Comparison of ENCODE assay signal across 1 cellular context in the genomic region with DNA sequence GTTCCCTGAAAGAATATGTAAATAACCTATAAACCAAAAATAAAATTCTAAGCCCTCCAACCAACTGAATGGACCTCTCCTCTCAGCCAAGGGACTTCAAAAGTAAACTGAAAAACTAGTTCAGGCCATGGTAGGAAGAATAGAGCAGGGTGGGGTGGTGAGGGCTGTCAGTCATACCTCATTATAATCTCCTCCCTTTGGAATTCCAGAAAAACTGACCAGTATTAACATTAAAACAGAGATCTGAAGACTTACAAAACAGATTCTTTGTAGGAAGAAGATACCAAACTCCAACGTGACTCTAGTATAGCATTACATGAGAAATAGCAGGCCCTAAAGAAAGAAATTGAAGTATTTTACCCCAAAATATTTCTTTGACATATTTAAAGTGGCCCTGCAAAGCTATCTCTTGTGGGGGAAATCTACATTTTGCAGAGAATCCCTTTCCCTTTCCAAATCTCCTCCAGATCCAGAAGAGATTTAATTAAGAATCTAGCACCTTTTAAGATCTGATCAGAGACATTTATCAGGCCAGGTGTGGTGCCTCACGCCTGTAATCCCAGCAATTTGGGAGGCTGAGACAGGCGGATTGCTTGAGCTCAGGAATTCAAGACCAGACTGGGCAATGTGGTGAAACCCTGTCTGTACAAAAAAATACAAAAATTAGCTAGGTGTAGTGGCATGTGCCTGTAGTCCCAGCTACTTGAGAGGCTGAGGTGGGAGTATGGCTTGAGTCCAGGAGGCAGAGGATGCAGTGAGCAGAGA.
TF ChIP-seq lines count a peak whose summit lies in the region.

No MANE protein-coding gene starts in this region.

TF ChIP-seq in IMR-90, 13 proteins besides CTCF, POLR2A, EP300 and RAD21:
- TF ChIP-seq CHD1 (IDR thresholded peaks at IDR 0.05; ENCODE audit: low read depth, low read length) (no peak), NFE2L2 (IDR thresholded peaks at IDR 0.05; ENCODE audit: low read depth, low read length) (no peak), CEBPB (IDR thresholded peaks at IDR 0.05; ENCODE audit: low read depth, low read length) (no peak), MAFK (IDR thresholded peaks at IDR 0.05; ENCODE audit: low read depth, low read length) (no peak), BHLHE40 (IDR thresholded peaks at IDR 0.05; ENCODE audit: low read depth, low read length) (no peak), RCOR1 (IDR thresholded peaks at IDR 0.05; ENCODE audit: insufficient replicate concordance, low read length) (no peak), MXI1 (IDR thresholded peaks at IDR 0.05; ENCODE audit: borderline replicate concordance, low read depth, low read length) (no peak), RFX5 (IDR thresholded peaks at IDR 0.05; ENCODE audit: low read depth, low read length) (no peak)
- TF ChIP-seq, protein P1, sequence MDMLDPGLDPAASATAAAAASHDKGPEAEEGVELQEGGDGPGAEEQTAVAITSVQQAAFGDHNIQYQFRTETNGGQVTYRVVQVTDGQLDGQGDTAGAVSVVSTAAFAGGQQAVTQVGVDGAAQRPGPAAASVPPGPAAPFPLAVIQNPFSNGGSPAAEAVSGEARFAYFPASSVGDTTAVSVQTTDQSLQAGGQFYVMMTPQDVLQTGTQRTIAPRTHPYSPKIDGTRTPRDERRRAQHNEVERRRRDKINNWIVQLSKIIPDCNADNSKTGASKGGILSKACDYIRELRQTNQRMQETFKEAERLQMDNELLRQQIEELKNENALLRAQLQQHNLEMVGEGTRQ (IDR thresholded peaks at IDR 0.05; ENCODE audit: low read depth, low read length) = no peak
